8 cellular contexts compared by ENCODE assay signal in genomic region chr5:174419523-174420132, GRCh38.
DNase-seq lines count a peak whose midpoint lies in the region; ATAC-seq, FAIRE-seq and TF ChIP-seq lines count a peak whose summit lies in the region.

No MANE protein-coding gene starts in this region.

- no peak overlapping the region for H3K4me3 ChIP-seq in GM12875 (ENCODE audit: low read depth, low read length)
- H3K4me3 ChIP-seq in bronchial epithelial cell (ENCODE audit: low read depth, low read length), result no peak overlapping the region

- TF ChIP-seq CTCF in GM12875 (IDR thresholded peaks at IDR 0.05; ENCODE audit: borderline replicate concordance, insufficient read depth, low read depth, low read length), result peak; percentile 88
- no peak for TF ChIP-seq CTCF in activated B cell treated with CpG ODN at 0.5 μM for 24 hours (IDR thresholded peaks at IDR 0.05)
- TF ChIP-seq CTCF in bronchial epithelial cell (IDR thresholded peaks at IDR 0.05; ENCODE audit: insufficient read depth, low read length, severe bottlenecking), result peak; percentile 97

- H3K36me3 Mint-ChIP-seq in activated B cell treated with CpG ODN at 0.5 μM for 24 hours (ENCODE audit: low read depth), result no peaks in the 10 kb centered on the region

- intact Hi-C loops in activated B cell treated with CpG ODN at 0.5 μM for 24 hours (cut with micrococcal nuclease), result loop anchor here (10.0 kb wide), 1 partner anchor 515 kb away; no protein-coding TSS in a partner anchor

- peak; percentile 28 for DNase-seq in NCI-H2081 treated with DMSO at 0.1 percent for 48 hours (lab: John Stamatoyannopoulos, UW)
- peak; percentile 18 for DNase-seq in activated B cell treated with CpG ODN at 0.5 μM for 24 hours
- peak; percentile 80 for DNase-seq in bronchial epithelial cell (ENCODE audit: low read depth)
- peak; percentile 87 for DNase-seq in iPS-NIHi7 (ENCODE audit: extremely low spot score)
- peak; percentile 69 to 77 (median 76) for DNase-seq in stimulated activated CD4-positive, alpha-beta T cell treated with anti-CD3 and anti-CD28 coated beads, Interleukin-12 subunit alpha, Interleukin-12 subunit beta, amount 100 ng/mL, for 48 hours (ENCODE audit: low read depth in 2 of 3, low spot score in 1 of 3)
- no peak for DNase-seq in NCI-H226

- H3K27me3 ChIP-seq in bronchial epithelial cell (ENCODE audit: control insufficient read depth, insufficient read depth, low read length), result no peaks in the 10 kb centered on the region

- ATAC-seq in HG02884 (IDR thresholded peaks at IDR 0.05; ENCODE audit: unreplicated experiment) (peak; percentile 89), activated B cell treated with CpG ODN at 0.5 μM for 24 hours (ENCODE audit: low read depth) (no peak)

- CTCF ChIA-PET in activated B cell treated with CpG ODN at 0.5 μM for 24 hours (lab: Charles Lee), result no interaction called here

- peak; percentile 79 for FAIRE-seq in bronchial epithelial cell (lab: Jason Lieb, UNC)

- H3K27ac Mint-ChIP-seq in activated B cell treated with CpG ODN at 0.5 μM for 24 hours, result no peak overlapping the region

- H3K27me3 Mint-ChIP-seq in activated B cell treated with CpG ODN at 0.5 μM for 24 hours, result peaks cover 7% of the 10 kb centered on the region

- H3K4me1 Mint-ChIP-seq in activated B cell treated with CpG ODN at 0.5 μM for 24 hours, result peaks cover 4% of the 10 kb centered on the region

- no peaks in the 10 kb centered on the region for H3K36me3 ChIP-seq in bronchial epithelial cell (ENCODE audit: control insufficient read depth, insufficient read depth, low read length)

- no peaks in the 10 kb centered on the region for H3K9me3 Mint-ChIP-seq in activated B cell treated with CpG ODN at 0.5 μM for 24 hours

- H3K4me3 Mint-ChIP-seq in activated B cell treated with CpG ODN at 0.5 μM for 24 hours, result no peak overlapping the region

- POLR2A ChIA-PET in activated B cell treated with CpG ODN at 0.5 μM for 24 hours (lab: Charles Lee), result interaction anchor here (0.5 kb wide), 1 partner anchor 804 kb away, joined by 4 read pairs; no protein-coding TSS in a partner anchor
